ENCODE assay signal across 1 cellular context in the genomic region with DNA sequence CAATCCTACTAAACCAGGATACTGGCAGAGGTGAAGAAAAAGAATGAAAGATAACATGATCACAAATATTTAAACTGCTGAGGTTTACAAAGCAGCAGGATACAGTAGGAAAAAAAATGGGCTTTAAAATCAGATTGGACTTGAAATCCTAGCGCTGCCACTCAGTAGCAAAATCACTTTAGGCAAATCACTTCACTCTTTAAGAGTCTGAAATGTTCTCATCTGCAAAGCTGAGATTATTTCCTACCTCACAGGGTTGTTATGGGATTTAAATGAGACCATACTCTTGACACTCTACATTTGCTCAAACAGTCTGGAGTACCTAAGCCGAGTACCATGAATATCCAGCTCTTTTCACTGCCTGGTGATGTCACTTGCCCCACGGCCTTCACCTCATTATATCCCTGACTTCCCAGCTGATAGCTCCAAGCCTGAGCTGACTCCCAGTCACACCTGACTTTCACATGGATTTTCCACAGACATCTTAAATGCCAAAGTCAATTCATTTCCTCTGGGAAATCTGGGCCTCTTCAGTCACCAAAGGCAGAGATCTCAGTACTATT.
TF ChIP-seq lines count a peak whose summit lies in the region.

No MANE protein-coding gene starts in this region.

TF ChIP-seq in GM23338, 12 proteins besides CTCF, POLR2A, EP300 and RAD21 (continued from another document):
- TF ChIP-seq, protein P1, sequence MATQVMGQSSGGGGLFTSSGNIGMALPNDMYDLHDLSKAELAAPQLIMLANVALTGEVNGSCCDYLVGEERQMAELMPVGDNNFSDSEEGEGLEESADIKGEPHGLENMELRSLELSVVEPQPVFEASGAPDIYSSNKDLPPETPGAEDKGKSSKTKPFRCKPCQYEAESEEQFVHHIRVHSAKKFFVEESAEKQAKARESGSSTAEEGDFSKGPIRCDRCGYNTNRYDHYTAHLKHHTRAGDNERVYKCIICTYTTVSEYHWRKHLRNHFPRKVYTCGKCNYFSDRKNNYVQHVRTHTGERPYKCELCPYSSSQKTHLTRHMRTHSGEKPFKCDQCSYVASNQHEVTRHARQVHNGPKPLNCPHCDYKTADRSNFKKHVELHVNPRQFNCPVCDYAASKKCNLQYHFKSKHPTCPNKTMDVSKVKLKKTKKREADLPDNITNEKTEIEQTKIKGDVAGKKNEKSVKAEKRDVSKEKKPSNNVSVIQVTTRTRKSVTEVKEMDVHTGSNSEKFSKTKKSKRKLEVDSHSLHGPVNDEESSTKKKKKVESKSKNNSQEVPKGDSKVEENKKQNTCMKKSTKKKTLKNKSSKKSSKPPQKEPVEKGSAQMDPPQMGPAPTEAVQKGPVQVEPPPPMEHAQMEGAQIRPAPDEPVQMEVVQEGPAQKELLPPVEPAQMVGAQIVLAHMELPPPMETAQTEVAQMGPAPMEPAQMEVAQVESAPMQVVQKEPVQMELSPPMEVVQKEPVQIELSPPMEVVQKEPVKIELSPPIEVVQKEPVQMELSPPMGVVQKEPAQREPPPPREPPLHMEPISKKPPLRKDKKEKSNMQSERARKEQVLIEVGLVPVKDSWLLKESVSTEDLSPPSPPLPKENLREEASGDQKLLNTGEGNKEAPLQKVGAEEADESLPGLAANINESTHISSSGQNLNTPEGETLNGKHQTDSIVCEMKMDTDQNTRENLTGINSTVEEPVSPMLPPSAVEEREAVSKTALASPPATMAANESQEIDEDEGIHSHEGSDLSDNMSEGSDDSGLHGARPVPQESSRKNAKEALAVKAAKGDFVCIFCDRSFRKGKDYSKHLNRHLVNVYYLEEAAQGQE (IDR thresholded peaks at IDR 0.05; ENCODE audit: unreplicated experiment): no peak
- TF ChIP-seq ZNF331 (CRISPR knock-in tag; IDR thresholded peaks at IDR 0.05; ENCODE audit: low read depth) (no peak), JUNB (IDR thresholded peaks at IDR 0.05; ENCODE audit: unreplicated experiment) (no peak), EZH2 (IDR thresholded peaks at IDR 0.05; ENCODE audit: low read depth, unreplicated experiment) (no peak), POLR2AphosphoS5 (IDR thresholded peaks at IDR 0.05; ENCODE audit: low read depth) (no peak), ZNF114 (CRISPR knock-in tag; IDR thresholded peaks at IDR 0.05) (no peak), STAT1 (IDR thresholded peaks at IDR 0.05; ENCODE audit: unreplicated experiment) (no peak)
- TF ChIP-seq, protein P2, sequence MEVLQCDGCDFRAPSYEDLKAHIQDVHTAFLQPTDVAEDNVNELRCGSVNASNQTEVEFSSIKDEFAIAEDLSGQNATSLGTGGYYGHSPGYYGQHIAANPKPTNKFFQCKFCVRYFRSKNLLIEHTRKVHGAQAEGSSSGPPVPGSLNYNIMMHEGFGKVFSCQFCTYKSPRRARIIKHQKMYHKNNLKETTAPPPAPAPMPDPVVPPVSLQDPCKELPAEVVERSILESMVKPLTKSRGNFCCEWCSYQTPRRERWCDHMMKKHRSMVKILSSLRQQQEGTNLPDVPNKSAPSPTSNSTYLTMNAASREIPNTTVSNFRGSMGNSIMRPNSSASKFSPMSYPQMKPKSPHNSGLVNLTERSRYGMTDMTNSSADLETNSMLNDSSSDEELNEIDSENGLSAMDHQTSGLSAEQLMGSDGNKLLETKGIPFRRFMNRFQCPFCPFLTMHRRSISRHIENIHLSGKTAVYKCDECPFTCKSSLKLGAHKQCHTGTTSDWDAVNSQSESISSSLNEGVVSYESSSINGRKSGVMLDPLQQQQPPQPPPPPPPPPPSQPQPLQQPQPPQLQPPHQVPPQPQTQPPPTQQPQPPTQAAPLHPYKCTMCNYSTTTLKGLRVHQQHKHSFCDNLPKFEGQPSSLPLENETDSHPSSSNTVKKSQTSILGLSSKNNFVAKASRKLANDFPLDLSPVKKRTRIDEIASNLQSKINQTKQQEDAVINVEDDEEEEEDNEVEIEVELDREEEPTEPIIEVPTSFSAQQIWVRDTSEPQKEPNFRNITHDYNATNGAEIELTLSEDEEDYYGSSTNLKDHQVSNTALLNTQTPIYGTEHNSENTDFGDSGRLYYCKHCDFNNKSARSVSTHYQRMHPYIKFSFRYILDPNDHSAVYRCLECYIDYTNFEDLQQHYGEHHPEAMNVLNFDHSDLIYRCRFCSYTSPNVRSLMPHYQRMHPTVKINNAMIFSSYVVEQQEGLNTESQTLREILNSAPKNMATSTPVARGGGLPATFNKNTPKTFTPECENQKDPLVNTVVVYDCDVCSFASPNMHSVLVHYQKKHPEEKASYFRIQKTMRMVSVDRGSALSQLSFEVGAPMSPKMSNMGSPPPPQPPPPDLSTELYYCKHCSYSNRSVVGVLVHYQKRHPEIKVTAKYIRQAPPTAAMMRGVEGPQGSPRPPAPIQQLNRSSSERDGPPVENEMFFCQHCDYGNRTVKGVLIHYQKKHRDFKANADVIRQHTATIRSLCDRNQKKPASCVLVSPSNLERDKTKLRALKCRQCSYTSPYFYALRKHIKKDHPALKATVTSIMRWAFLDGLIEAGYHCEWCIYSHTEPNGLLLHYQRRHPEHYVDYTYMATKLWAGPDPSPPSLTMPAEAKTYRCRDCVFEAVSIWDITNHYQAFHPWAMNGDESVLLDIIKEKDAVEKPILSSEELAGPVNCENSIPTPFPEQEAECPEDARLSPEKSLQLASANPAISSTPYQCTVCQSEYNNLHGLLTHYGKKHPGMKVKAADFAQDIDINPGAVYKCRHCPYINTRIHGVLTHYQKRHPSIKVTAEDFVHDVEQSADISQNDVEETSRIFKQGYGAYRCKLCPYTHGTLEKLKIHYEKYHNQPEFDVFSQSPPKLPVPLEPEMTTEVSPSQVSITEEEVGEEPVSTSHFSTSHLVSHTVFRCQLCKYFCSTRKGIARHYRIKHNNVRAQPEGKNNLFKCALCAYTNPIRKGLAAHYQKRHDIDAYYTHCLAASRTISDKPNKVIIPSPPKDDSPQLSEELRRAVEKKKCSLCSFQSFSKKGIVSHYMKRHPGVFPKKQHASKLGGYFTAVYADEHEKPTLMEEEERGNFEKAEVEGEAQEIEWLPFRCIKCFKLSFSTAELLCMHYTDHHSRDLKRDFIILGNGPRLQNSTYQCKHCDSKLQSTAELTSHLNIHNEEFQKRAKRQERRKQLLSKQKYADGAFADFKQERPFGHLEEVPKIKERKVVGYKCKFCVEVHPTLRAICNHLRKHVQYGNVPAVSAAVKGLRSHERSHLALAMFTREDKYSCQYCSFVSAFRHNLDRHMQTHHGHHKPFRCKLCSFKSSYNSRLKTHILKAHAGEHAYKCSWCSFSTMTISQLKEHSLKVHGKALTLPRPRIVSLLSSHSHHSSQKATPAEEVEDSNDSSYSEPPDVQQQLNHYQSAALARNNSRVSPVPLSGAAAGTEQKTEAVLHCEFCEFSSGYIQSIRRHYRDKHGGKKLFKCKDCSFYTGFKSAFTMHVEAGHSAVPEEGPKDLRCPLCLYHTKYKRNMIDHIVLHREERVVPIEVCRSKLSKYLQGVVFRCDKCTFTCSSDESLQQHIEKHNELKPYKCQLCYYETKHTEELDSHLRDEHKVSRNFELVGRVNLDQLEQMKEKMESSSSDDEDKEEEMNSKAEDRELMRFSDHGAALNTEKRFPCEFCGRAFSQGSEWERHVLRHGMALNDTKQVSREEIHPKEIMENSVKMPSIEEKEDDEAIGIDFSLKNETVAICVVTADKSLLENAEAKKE (CRISPR knock-in tag; IDR thresholded peaks at IDR 0.05): no peak
- TF ChIP-seq, protein P3, sequence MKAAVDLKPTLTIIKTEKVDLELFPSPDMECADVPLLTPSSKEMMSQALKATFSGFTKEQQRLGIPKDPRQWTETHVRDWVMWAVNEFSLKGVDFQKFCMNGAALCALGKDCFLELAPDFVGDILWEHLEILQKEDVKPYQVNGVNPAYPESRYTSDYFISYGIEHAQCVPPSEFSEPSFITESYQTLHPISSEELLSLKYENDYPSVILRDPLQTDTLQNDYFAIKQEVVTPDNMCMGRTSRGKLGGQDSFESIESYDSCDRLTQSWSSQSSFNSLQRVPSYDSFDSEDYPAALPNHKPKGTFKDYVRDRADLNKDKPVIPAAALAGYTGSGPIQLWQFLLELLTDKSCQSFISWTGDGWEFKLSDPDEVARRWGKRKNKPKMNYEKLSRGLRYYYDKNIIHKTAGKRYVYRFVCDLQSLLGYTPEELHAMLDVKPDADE (IDR thresholded peaks at IDR 0.05): no peak
